Comparison of ENCODE assay signal across 8 cellular contexts in genomic region chr15:50907866-50908208, GRCh38. TPM values are rescaled to one million over a fixed set of nuclear protein-coding genes. Genes with fewer than 3 reads are reported as not detected.
DNase-seq lines count a peak whose midpoint lies in the region; ATAC-seq and TF ChIP-seq lines count a peak whose summit lies in the region.

No MANE protein-coding gene starts in this region.

- H3K9me3 Mint-ChIP-seq in MCF 10A (ENCODE audit: unreplicated experiment) (no peaks in the 10 kb centered on the region), immature natural killer cell (no peaks in the 10 kb centered on the region)

- BruUV-seq in MCF 10A (replicated peaks; lab: Mats Ljungman, UMichigan), result no TSS peak

- peak overlapping the region; percentile 94 for H3K27ac ChIP-seq in HL-60 (replicated peaks)

- DNase-seq in AG09309 (ENCODE audit: low read depth) (no peak), HL-60 (ENCODE audit: low read depth in 1 of 2, low spot score in 1 of 2) (peak in 1 of 2 experiments; percentile 47), T-helper 1 cell (peak; percentile 10 to 61 (median 41)), MCF 10A (ENCODE audit: unreplicated experiment) (peak; percentile 50), immature natural killer cell (peak; percentile 49 to 58 (median 50)), NCI-H1105 (lab: John Stamatoyannopoulos, UW) (no peak)
- DNase-seq in stimulated activated CD4-positive, alpha-beta T cell treated with anti-CD3 and anti-CD28 coated beads, Interleukin-2, amount 100 ng/mL, for 48 hours, result peak; percentile 37 to 41

- H3K4me3 Mint-ChIP-seq in MCF 10A (ENCODE audit: unreplicated experiment) (peak overlapping the region; percentile 81), immature natural killer cell (peak overlapping the region; percentile 88 to 96 (median 90))

- POLR2A ChIA-PET in MCF 10A (lab: Yijun Ruan, JAX), result interaction anchor here (0.6 to 2.3 kb wide), 13 partner anchors 10 to 286 kb away, joined by 3 to 41 read pairs (median 4); partner anchors contain the start of gene TRPM7

- H3K27ac Mint-ChIP-seq in MCF 10A (ENCODE audit: low read depth, unreplicated experiment) (peak overlapping the region; percentile 81), immature natural killer cell (peak overlapping the region; percentile 96 to 100 (median 99))

- CTCF ChIA-PET in MCF 10A (lab: Yijun Ruan, JAX), result interaction anchor here (0.6 to 0.8 kb wide), 3 partner anchors 9 to 1171 kb away, joined by 3 to 6 read pairs (median 3); no protein-coding TSS in a partner anchor

- H3K27me3 Mint-ChIP-seq in MCF 10A (ENCODE audit: insufficient read depth, unreplicated experiment) (no peaks in the 10 kb centered on the region), immature natural killer cell (ENCODE audit: low read depth in 3 of 3) (peaks cover 11 to 24% (median 17%) of the 10 kb centered on the region in 3 donors)

- ATAC-seq in GM18909 (IDR thresholded peaks at IDR 0.05; ENCODE audit: poor library complexity, unreplicated experiment), result peak; percentile 32

- H3K4me3 ChIP-seq in AG09309 (ENCODE audit: control insufficient read depth, low read depth, low read length), result peak overlapping the region; percentile 98
- H3K4me3 ChIP-seq in HL-60 (replicated peaks; ENCODE audit: insufficient read depth, low read length), result peak overlapping the region; percentile 93

- H3K36me3 Mint-ChIP-seq in MCF 10A (ENCODE audit: insufficient read depth, unreplicated experiment) (peaks cover 29% of the 10 kb centered on the region), immature natural killer cell (peaks cover 0 to 4% (median 2%) of the 10 kb centered on the region in 3 donors)

- intact Hi-C loops in MCF 10A (cut with micrococcal nuclease), result loop anchor here (1.0 to 5.0 kb wide), 4 partner anchors 31 to 761 kb away; no protein-coding TSS in a partner anchor

- H3K4me1 Mint-ChIP-seq in MCF 10A (ENCODE audit: insufficient read depth, unreplicated experiment) (no peaks in the 10 kb centered on the region), immature natural killer cell (peaks cover 27 to 36% of the 10 kb centered on the region in 2 donors)

- H3K27me3 ChIP-seq in HL-60 (ENCODE audit: insufficient read depth, poor library complexity, severe bottlenecking), result no peaks in the 10 kb centered on the region

- TF ChIP-seq CTCF in AG09309 (IDR thresholded peaks at IDR 0.05; ENCODE audit: control insufficient read depth, insufficient read depth, low read depth, low read length, missing control alignments) (no peak), HL-60 (IDR thresholded peaks at IDR 0.05; ENCODE audit: insufficient read depth, low read length) (no peak), MCF 10A (IDR thresholded peaks at IDR 0.05; ENCODE audit: unreplicated experiment) (no peak)

RNA-seq across cellular contexts. Expression of gene AP4E1, which starts 0.6 kb away (rescaled TPM):
- total RNA-seq in MCF 10A (2022), result 25.5 and 28.2 TPM in 2 replicates
- 1 to 10 TPM; 2.3 to 7.0 (median 3.2) TPM for polyA plus RNA-seq in immature natural killer cell

Comparison
In these comparisons a context has a peak if more than half of its experiments do, and no peak if none do; other contexts are left out.
1. DNase-seq: peak in T-helper 1 cell (5 of 5), MCF 10A (single experiment), immature natural killer cell (3 of 3) and stimulated activated CD4-positive, alpha-beta T cell treated with anti-CD3 and anti-CD28 coated beads, Interleukin-2, amount 100 ng/mL, for 48 hours (2 of 2); none in AG09309 (single experiment) and NCI-H1105 (single experiment).